19 cellular contexts compared by ENCODE assay signal in the genomic region with DNA sequence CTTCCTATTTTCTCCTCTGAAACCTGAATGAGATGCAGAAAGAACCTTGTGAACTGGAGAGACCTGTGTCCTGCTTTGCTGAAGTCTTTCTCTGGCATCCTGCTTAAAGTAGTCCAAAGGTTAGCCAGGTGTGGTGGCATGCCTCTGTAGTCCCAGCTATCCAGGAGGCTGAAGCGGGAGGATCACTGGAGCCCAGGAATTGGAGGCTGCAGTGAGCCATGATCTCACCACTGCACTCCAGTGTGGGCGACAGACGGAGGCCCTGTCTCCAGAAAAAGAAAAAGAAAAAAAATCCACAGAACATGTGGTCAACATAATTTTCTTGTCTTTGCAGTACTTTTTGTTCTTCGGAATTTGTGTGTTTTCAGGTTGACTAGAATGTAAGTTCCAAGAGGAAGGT. TPM values are rescaled to one million over a fixed set of nuclear protein-coding genes. Genes with fewer than 3 reads are reported as not detected.
DNase-seq lines count a peak whose midpoint lies in the region; ATAC-seq and TF ChIP-seq lines count a peak whose summit lies in the region.
"Had no signal": no experiment of that assay in that cellular context is flagged by ENCODE, and none has a peak within 500 bp of the region (broad histone marks: within the 10 kb centered on the region; RNA-seq: fewer than 3 reads in every experiment).

No MANE protein-coding gene starts in this region.

- H3K4me1 ChIP-seq in upper lobe of left lung, result peaks cover 17 to 34% (median 33%) of the 10 kb centered on the region in 4 donors

- intact Hi-C loops in activated naive CD4-positive, alpha-beta T cell treated with anti-CD3 and anti-CD28 coated beads for 36 hours (cut with micrococcal nuclease), result loop anchor here (10.0 kb wide), 1 partner anchor 84 kb away; no protein-coding TSS in a partner anchor

- H3K4me3 ChIP-seq in upper lobe of left lung, result no peak overlapping the region

- no peak for TF ChIP-seq EP300 in upper lobe of left lung (IDR thresholded peaks at IDR 0.05)

- H3K36me3 Mint-ChIP-seq in activated naive CD4-positive, alpha-beta T cell treated with anti-CD3 and anti-CD28 coated beads for 36 hours (ENCODE audit: low read depth), result no peaks in the 10 kb centered on the region
- no peaks in the 10 kb centered on the region for H3K36me3 Mint-ChIP-seq in activated naive CD8-positive, alpha-beta T cell
- no peaks in the 10 kb centered on the region for H3K36me3 Mint-ChIP-seq in immature natural killer cell
- H3K36me3 Mint-ChIP-seq in stimulated activated effector memory CD8-positive, alpha-beta T cell treated with anti-CD3 and anti-CD28 coated beads, Interleukin-12 subunit alpha, Interleukin-12 subunit beta, amount 100 ng/mL, for 72 hours, result no peaks in the 10 kb centered on the region

- TF ChIP-seq CTCF in upper lobe of left lung (IDR thresholded peaks at IDR 0.05), result no peak

- no peak for TF ChIP-seq POLR2A in upper lobe of left lung (IDR thresholded peaks at IDR 0.05)

- H3K27ac Mint-ChIP-seq in activated naive CD4-positive, alpha-beta T cell treated with anti-CD3 and anti-CD28 coated beads for 36 hours, result no peak overlapping the region
- no peak overlapping the region for H3K27ac Mint-ChIP-seq in activated naive CD8-positive, alpha-beta T cell
- H3K27ac Mint-ChIP-seq in immature natural killer cell, result no peak overlapping the region
- H3K27ac Mint-ChIP-seq in stimulated activated effector memory CD8-positive, alpha-beta T cell treated with anti-CD3 and anti-CD28 coated beads, Interleukin-12 subunit alpha, Interleukin-12 subunit beta, amount 100 ng/mL, for 72 hours, result no peak overlapping the region

- DNase-seq in activated naive CD4-positive, alpha-beta T cell treated with anti-CD3 and anti-CD28 coated beads for 36 hours, result no peak
- no peak for DNase-seq in activated naive CD4-positive, alpha-beta T cell treated with Interleukin-2 at 50 U/mL for 16 hours
- DNase-seq in immature natural killer cell, result no peak
- no peak for DNase-seq in stimulated activated effector memory CD8-positive, alpha-beta T cell treated with anti-CD3 and anti-CD28 coated beads, Interleukin-12 subunit alpha, Interleukin-12 subunit beta, amount 100 ng/mL, for 72 hours (ENCODE audit: low spot score in 2 of 2)
- no peak for DNase-seq in HUDEP-2 (lab: John Stamatoyannopoulos, UW; ENCODE audit: unreplicated experiment in 76 of 76)
- DNase-seq in upper lobe of left lung, result no peak
- DNase-seq: activated CD4-positive, alpha-beta T cell treated with anti-CD3 and anti-CD28 coated beads, Interleukin-2, amount 50 U/mL, for 1 hour; cortex of kidney; hippocampal formation; KG1; left cardiac atrium; NCI-H1105; SHP77 had no signal

- peaks cover 30% of the 10 kb centered on the region for H3K4me1 Mint-ChIP-seq in activated naive CD4-positive, alpha-beta T cell treated with anti-CD3 and anti-CD28 coated beads for 36 hours (ENCODE audit: low read depth)
- H3K4me1 Mint-ChIP-seq in activated naive CD8-positive, alpha-beta T cell (ENCODE audit: low read depth), result peaks cover 33% of the 10 kb centered on the region
- H3K4me1 Mint-ChIP-seq in immature natural killer cell, result peaks cover 19 to 20% of the 10 kb centered on the region in 2 donors
- peaks cover 24% of the 10 kb centered on the region for H3K4me1 Mint-ChIP-seq in stimulated activated effector memory CD8-positive, alpha-beta T cell treated with anti-CD3 and anti-CD28 coated beads, Interleukin-12 subunit alpha, Interleukin-12 subunit beta, amount 100 ng/mL, for 72 hours

- no peaks in the 10 kb centered on the region for H3K9me3 Mint-ChIP-seq in activated naive CD4-positive, alpha-beta T cell treated with anti-CD3 and anti-CD28 coated beads for 36 hours
- no peaks in the 10 kb centered on the region for H3K9me3 Mint-ChIP-seq in activated naive CD8-positive, alpha-beta T cell (ENCODE audit: low read depth)
- peaks cover 0 to 2% (median 0%) of the 10 kb centered on the region in 6 donors for H3K9me3 Mint-ChIP-seq in immature natural killer cell
- no peaks in the 10 kb centered on the region for H3K9me3 Mint-ChIP-seq in stimulated activated effector memory CD8-positive, alpha-beta T cell treated with anti-CD3 and anti-CD28 coated beads, Interleukin-12 subunit alpha, Interleukin-12 subunit beta, amount 100 ng/mL, for 72 hours

- H3K27me3 ChIP-seq in upper lobe of left lung, result peaks cover 0 to 5% (median 0%) of the 10 kb centered on the region in 4 donors
- H3K27me3 ChIP-seq: ascending aorta had no signal

- peaks cover 44% of the 10 kb centered on the region for H3K27me3 Mint-ChIP-seq in activated naive CD4-positive, alpha-beta T cell treated with anti-CD3 and anti-CD28 coated beads for 36 hours (ENCODE audit: low read depth)
- peaks cover 24% of the 10 kb centered on the region for H3K27me3 Mint-ChIP-seq in activated naive CD8-positive, alpha-beta T cell
- peaks cover 19 to 25% (median 24%) of the 10 kb centered on the region in 3 donors for H3K27me3 Mint-ChIP-seq in immature natural killer cell (ENCODE audit: low read depth in 3 of 3)

- 84 to 90% methylated on average over 4 of the region's 4 CpGs for WGBS in upper lobe of left lung, 2 donors

- CTCF ChIA-PET in activated naive CD4-positive, alpha-beta T cell treated with anti-CD3 and anti-CD28 coated beads for 36 hours (lab: Charles Lee), result no interaction called here

- no peak for ATAC-seq in stimulated activated effector memory CD8-positive, alpha-beta T cell treated with anti-CD3 and anti-CD28 coated beads, Interleukin-12 subunit alpha, Interleukin-12 subunit beta, amount 100 ng/mL, for 72 hours
- ATAC-seq in GM18907 (IDR thresholded peaks at IDR 0.05; ENCODE audit: unreplicated experiment), result no peak
- no peak for ATAC-seq in upper lobe of left lung (ENCODE audit: low FRiP score in 2 of 2)

- no peaks in the 10 kb centered on the region for H3K9me3 ChIP-seq in upper lobe of left lung
- H3K9me3 ChIP-seq: ascending aorta had no signal

- no peaks in the 10 kb centered on the region for H3K36me3 ChIP-seq in upper lobe of left lung
- H3K36me3 ChIP-seq: ascending aorta had no signal

- H3K4me3 Mint-ChIP-seq in activated naive CD4-positive, alpha-beta T cell treated with anti-CD3 and anti-CD28 coated beads for 36 hours, result peak overlapping the region; percentile 68
- H3K4me3 Mint-ChIP-seq in activated naive CD8-positive, alpha-beta T cell, result peak overlapping the region; percentile 71
- H3K4me3 Mint-ChIP-seq in immature natural killer cell, result peak overlapping the region in 3 of 5 donors; percentile 26 to 54 (median 36)
- H3K4me3 Mint-ChIP-seq in stimulated activated effector memory CD8-positive, alpha-beta T cell treated with anti-CD3 and anti-CD28 coated beads, Interleukin-12 subunit alpha, Interleukin-12 subunit beta, amount 100 ng/mL, for 72 hours, result peak overlapping the region; percentile 68

- no peak overlapping the region for H3K27ac ChIP-seq in upper lobe of left lung
- H3K27ac ChIP-seq: ascending aorta, HL-60 had no signal

RNA-seq across cellular contexts. Expression of a gene that starts 2.3 kb away (rescaled TPM):
- under 1 TPM; 0.17 to 0.35 TPM for total RNA-seq in activated naive CD4-positive, alpha-beta T cell treated with anti-CD3 and anti-CD28 coated beads for 36 hours
- not detected for polyA plus RNA-seq in immature natural killer cell
- total RNA-seq in upper lobe of left lung, result 10 to 100 TPM in 5 of 6 donors, 1 to 10 TPM in 1; 8.4 to 24.3 (median 15.9) TPM

RNA-seq across cellular contexts. Expression of a gene that starts 8.9 kb away (rescaled TPM):
- not detected for total RNA-seq in activated naive CD4-positive, alpha-beta T cell treated with anti-CD3 and anti-CD28 coated beads for 36 hours
- not detected for polyA plus RNA-seq in immature natural killer cell
- not detected for total RNA-seq in upper lobe of left lung
- total RNA-seq: ascending aorta, left cardiac atrium, mucosa of gallbladder, posterior vena cava had no signal

Comparison
In these comparisons a context has a peak if more than half of its experiments do, and no peak if none do; other contexts are left out.
1. RNA of a gene that starts 2.3 kb away (total RNA-seq): 8.4 to 24.3 TPM in upper lobe of left lung; 0.17 to 0.35 TPM in activated naive CD4-positive, alpha-beta T cell treated with anti-CD3 and anti-CD28 coated beads for 36 hours; every median in the first group is over 4 times any median in the second.
2. Peak in every context shown above with its lines, with median percentiles within 50 percentile points of each other: H3K4me3 Mint-ChIP-seq.